In the genomic region with DNA sequence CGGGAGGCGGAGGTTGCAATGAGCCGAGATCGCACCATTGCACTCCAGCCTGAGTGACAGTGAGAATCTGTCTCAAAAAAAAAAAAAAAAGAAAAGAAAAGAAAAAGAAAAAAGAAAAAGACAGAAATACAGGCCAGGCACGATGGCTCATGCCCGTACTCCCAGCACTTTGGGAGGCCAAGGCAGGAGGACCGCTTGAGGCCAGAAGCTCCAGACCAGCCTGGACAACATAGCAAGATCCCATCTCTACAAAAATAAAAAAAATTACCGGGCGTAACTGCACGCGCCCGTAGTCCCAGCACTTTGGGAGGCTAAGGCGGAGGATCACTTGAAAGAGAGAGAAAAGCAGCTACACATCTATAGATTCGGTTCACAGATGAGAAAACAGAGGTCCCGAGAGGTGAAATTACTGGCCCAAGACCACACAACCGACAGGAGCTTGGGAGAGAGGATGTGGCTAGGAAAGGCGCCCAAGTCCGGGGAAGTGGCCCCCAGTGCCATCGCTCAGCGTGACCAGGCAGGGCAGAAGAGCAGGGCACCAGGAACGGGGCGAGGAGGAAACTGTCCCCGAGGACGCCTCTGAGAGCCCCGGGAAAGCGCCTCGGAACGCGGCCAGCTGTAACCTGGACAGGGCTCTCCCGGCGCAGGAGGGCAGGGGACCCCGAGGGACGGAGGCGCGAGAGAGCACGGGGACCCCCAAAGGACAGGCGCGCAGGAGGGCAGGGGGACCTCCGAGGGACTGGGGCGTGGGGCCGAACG, we compare ENCODE assay signal across 8 cellular contexts. TPM values are rescaled to one million over a fixed set of nuclear protein-coding genes. Genes with fewer than 3 reads are reported as not detected.
A peak's percentile ranks its signal among the peaks of the same experiment; 100 is the strongest.
DNase-seq lines count a peak whose midpoint lies in the region; ATAC-seq and TF ChIP-seq lines count a peak whose summit lies in the region.

No MANE protein-coding gene starts in this region.

- H3K27ac Mint-ChIP-seq in T-helper 17 cell, result peak overlapping the region; percentile 37

- H3K27me3 ChIP-seq in neuron (ENCODE audit: insufficient read depth, low read length), result no peaks in the 10 kb centered on the region

- peak; percentile 48 for DNase-seq in NCI-H2227 (lab: John Stamatoyannopoulos, UW; ENCODE audit: unreplicated experiment)
- DNase-seq in NCI-H2227 treated with DMSO at 0.1 percent for 48 hours (lab: John Stamatoyannopoulos, UW), result no peak
- DNase-seq in T-helper 17 cell, result no peak
- peak; percentile 16 for DNase-seq in fibroblast of the aortic adventitia (ENCODE audit: low read depth)
- DNase-seq in UCSD-AML1 (lab: John Stamatoyannopoulos, UW; ENCODE audit: unreplicated experiment), result no peak

- H2AFZ ChIP-seq in neuron (ENCODE audit: low read depth, low read length), result peak overlapping the region; percentile 69

- peaks cover 2% of the 10 kb centered on the region for H3K36me3 ChIP-seq in neuron (ENCODE audit: insufficient read depth, low read length)

- H3K4me1 Mint-ChIP-seq in T-helper 17 cell, result peaks cover 13% of the 10 kb centered on the region

- H3K27me3 Mint-ChIP-seq in T-helper 17 cell, result no peaks in the 10 kb centered on the region

- H3K4me3 Mint-ChIP-seq in T-helper 17 cell, result no peak overlapping the region

- no peak for TF ChIP-seq CTCF in fibroblast of the aortic adventitia (IDR thresholded peaks at IDR 0.05; ENCODE audit: insufficient read depth, low read length)

- H3K4me1 ChIP-seq in neuron (ENCODE audit: insufficient read depth, low read length), result peaks cover 9% of the 10 kb centered on the region

- H3K9me3 ChIP-seq in T-helper 17 cell (ENCODE audit: control insufficient read depth, low read length, poor library complexity, severe bottlenecking), result no peaks in the 10 kb centered on the region
- H3K9me3 ChIP-seq in neuron (ENCODE audit: low read length), result peaks cover 1% of the 10 kb centered on the region

- H3K4me3 ChIP-seq in fibroblast of the aortic adventitia (ENCODE audit: low read depth, low read length), result peak overlapping the region; percentile 91
- peak overlapping the region; percentile 70 for H3K4me3 ChIP-seq in neuron (ENCODE audit: low read length)

- ATAC-seq in HG03095 (IDR thresholded peaks at IDR 0.05; ENCODE audit: unreplicated experiment) (peak; percentile 10), T-helper 17 cell (peak; percentile 0), GM19328 (IDR thresholded peaks at IDR 0.05; ENCODE audit: unreplicated experiment) (no peak)

- H3K36me3 Mint-ChIP-seq in T-helper 17 cell (ENCODE audit: low read depth), result no peaks in the 10 kb centered on the region

RNA-seq across cellular contexts. Expression of a gene that starts 0.6 kb away (rescaled TPM):
- 1 to 10 TPM; 8.6 to 9.3 TPM for total RNA-seq in T-helper 17 cell
- total RNA-seq in fibroblast of the aortic adventitia (ENCODE audit: low replicate concordance), result 12.1 and 19.4 TPM in 2 replicates

RNA-seq across cellular contexts. Expression of a gene that starts 41.0 kb away (rescaled TPM):
- total RNA-seq in T-helper 17 cell (100 to 1,000 TPM; 139 to 176 TPM), fibroblast of the aortic adventitia (ENCODE audit: low replicate concordance) (150 and 173 TPM in 2 replicates)

Comparison
In these comparisons a context has a peak if more than half of its experiments do, and no peak if none do; other contexts are left out.
1. DNase-seq: peak in NCI-H2227 (single experiment) and fibroblast of the aortic adventitia (single experiment); none in NCI-H2227 treated with DMSO at 0.1 percent for 48 hours (single experiment), T-helper 17 cell (0 of 3) and UCSD-AML1 (single experiment).